22 cellular contexts compared by ENCODE assay signal in the genomic region with DNA sequence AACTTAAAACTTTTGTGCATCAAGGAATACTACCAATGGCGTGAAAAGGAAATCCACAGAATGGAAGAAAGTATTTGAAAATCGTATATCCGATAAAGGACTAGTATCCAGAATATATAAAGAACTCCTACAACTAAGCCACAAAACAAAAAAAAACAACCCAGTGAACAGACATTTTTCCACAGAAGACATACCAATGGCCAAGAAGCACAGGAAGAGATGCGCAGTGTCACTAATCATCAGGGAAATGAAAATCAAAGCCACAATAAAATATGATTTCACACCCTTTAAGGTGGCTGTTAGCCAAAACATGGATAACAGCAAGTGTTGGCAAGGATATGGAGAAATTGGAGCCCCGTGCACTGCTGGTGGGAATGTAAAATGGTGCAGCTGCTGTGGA.
DNase-seq lines count a peak whose midpoint lies in the region; ATAC-seq, FAIRE-seq and TF ChIP-seq lines count a peak whose summit lies in the region.
"Had no signal": no experiment of that assay in that cellular context is flagged by ENCODE, and none has a peak within 500 bp of the region (broad histone marks: within the 10 kb centered on the region; RNA-seq: fewer than 3 reads in every experiment).

No MANE protein-coding gene starts in this region.

- H3K27ac ChIP-seq in BLaER1 (no peak overlapping the region), GM12878 (ENCODE audit: control insufficient read depth, insufficient read depth) (no peak overlapping the region)

- SMC1A ChIA-PET in GM12878 (lab: Charles Lee; ENCODE audit: uncharacterized antibody, unreplicated experiment): no interaction called here

- DNase-seq in Caco-2: no peak
- DNase-seq in GM12878 (ENCODE audit: low read depth, low spot score): no peak
- no peak for DNase-seq in natural killer cell treated with Interleukin-12 subunit alpha and Interleukin-12 subunit beta and Interleukin-15 and Interleukin-18, amount 100 ng/mL, for 72 hours (ENCODE audit: low spot score)
- no peak for DNase-seq in sciatic nerve (ENCODE audit: low spot score)
- no peak for DNase-seq in ureter (ENCODE audit: low spot score)
- DNase-seq: DMS 273 treated with DMSO at 0.1 percent for 48 hours, GDM1, KG1, MG63, NCI-H1092, NCI-H146, NCI-H2227 treated with DMSO at 0.1 percent for 48 hours, NCI-H524, Right ventricle myocardium superior, SK-N-SH had no signal

- TF ChIP-seq EP300 in GM12878 (IDR thresholded peaks at IDR 0.05; ENCODE audit: borderline replicate concordance in 1 of 2, control insufficient read depth in 1 of 2, low read depth in 2 of 2, low read length in 2 of 2): no peak

- BruUV-seq in Caco-2 (replicated peaks; lab: Mats Ljungman, UMichigan) (TSS peak; percentile 25), GM12878 (replicated peaks; lab: Mats Ljungman, UMichigan) (TSS peak; percentile 51)

- no peaks in the 10 kb centered on the region for H3K9me3 Mint-ChIP-seq in Caco-2 (ENCODE audit: unreplicated experiment)
- no peaks in the 10 kb centered on the region for H3K9me3 Mint-ChIP-seq in natural killer cell treated with Interleukin-12 subunit alpha and Interleukin-12 subunit beta and Interleukin-15 and Interleukin-18, amount 100 ng/mL, for 72 hours

- TF ChIP-seq RAD21 in GM12878 (IDR thresholded peaks at IDR 0.05; ENCODE audit: insufficient read depth, low read depth, low read length): no peak

- no peaks in the 10 kb centered on the region for H3K4me1 Mint-ChIP-seq in Caco-2 (ENCODE audit: low read depth, unreplicated experiment)
- H3K4me1 Mint-ChIP-seq in natural killer cell treated with Interleukin-12 subunit alpha and Interleukin-12 subunit beta and Interleukin-15 and Interleukin-18, amount 100 ng/mL, for 72 hours (ENCODE audit: low read depth in 2 of 2): peaks cover 35 to 48% of the 10 kb centered on the region in 2 donors
- H3K4me1 Mint-ChIP-seq: GM23338 had no signal

- H3K36me3 ChIP-seq in BLaER1 (no peaks in the 10 kb centered on the region), Caco-2 (ENCODE audit: control insufficient read depth, insufficient read depth, low read length) (no peaks in the 10 kb centered on the region), GM12878 (ENCODE audit: control insufficient read depth in 2 of 2, insufficient read depth in 2 of 2, low read length in 1 of 2) (peaks cover 0 to 6% of the 10 kb centered on the region in 2 experiments; a peak in 1 of 4 replicates)

- intact Hi-C loops in Caco-2 (cut with micrococcal nuclease; ENCODE audit: unreplicated experiment) (no loop called here), GM12878 (cut with micrococcal nuclease; ENCODE audit: unreplicated experiment) (no loop called here), sciatic nerve (cut with DNase I) (no loop called here)

- ATAC-seq in GM12878: no peak
- no peak for ATAC-seq in natural killer cell treated with Interleukin-12 subunit alpha and Interleukin-12 subunit beta and Interleukin-15 and Interleukin-18, amount 100 ng/mL, for 72 hours
- no peak for ATAC-seq in HG03457 (IDR thresholded peaks at IDR 0.05; ENCODE audit: unreplicated experiment)
- no peak for ATAC-seq in HG03565 (IDR thresholded peaks at IDR 0.05; ENCODE audit: unreplicated experiment)
- no peak for ATAC-seq in sciatic nerve
- ATAC-seq: GM23338, HCT116 had no signal

- no peaks in the 10 kb centered on the region for H3K27me3 Mint-ChIP-seq in Caco-2 (ENCODE audit: insufficient read depth, unreplicated experiment)
- no peaks in the 10 kb centered on the region for H3K27me3 Mint-ChIP-seq in natural killer cell treated with Interleukin-12 subunit alpha and Interleukin-12 subunit beta and Interleukin-15 and Interleukin-18, amount 100 ng/mL, for 72 hours

- no peak for TF ChIP-seq CTCF in Caco-2 (IDR thresholded peaks at IDR 0.05; ENCODE audit: insufficient read depth in 1 of 2, low read depth in 1 of 2, low read length in 1 of 2, severe bottlenecking in 1 of 2, unreplicated experiment in 1 of 2)
- TF ChIP-seq CTCF in GM12878 (IDR thresholded peaks at IDR 0.05 in 2 of 3, conservative IDR thresholded peaks at IDR 0.05 in 1 of 3; ENCODE audit: control insufficient read depth in 2 of 3, extremely low read depth in 1 of 3, insufficient read depth in 1 of 3, low read depth in 3 of 3, low read length in 3 of 3): no peak

- H4K20me1 ChIP-seq in BLaER1 (no peaks in the 10 kb centered on the region), GM12878 (ENCODE audit: control insufficient read depth, insufficient read depth) (no peaks in the 10 kb centered on the region)

- TF ChIP-seq POLR2A in GM12878 (IDR thresholded peaks at IDR 0.05; ENCODE audit: low read depth, low read length): no peak

- no peaks in the 10 kb centered on the region for H3K27me3 ChIP-seq in BLaER1
- H3K27me3 ChIP-seq in Caco-2 (replicated peaks; ENCODE audit: control insufficient read depth, insufficient read depth, low read length): no peaks in the 10 kb centered on the region
- H3K27me3 ChIP-seq in GM12878 (replicated peaks in 1 of 2; ENCODE audit: control insufficient read depth in 2 of 2, insufficient read depth in 2 of 2, low read length in 1 of 2): no peaks in the 10 kb centered on the region
- H3K27me3 ChIP-seq: MG63 had no signal

- WGBS in GM12878 (ENCODE audit: insufficient coverage, insufficient replicate concordance, low lambda C conversion rate, missing lambda C conversion rate): 94% methylated on average over 5 of the region's 5 CpGs

- H3K9ac ChIP-seq in BLaER1 (no peak overlapping the region), GM12878 (ENCODE audit: control insufficient read depth, insufficient read depth, low read length) (no peak overlapping the region)
- H3K9ac ChIP-seq: SK-N-SH had no signal

- POLR2A ChIA-PET in Caco-2 (lab: Charles Lee): no interaction called here
- POLR2A ChIA-PET in GM12878 (lab: Charles Lee): interaction anchor here (1.5 kb wide), 1 partner anchor 77 kb away, joined by 4 read pairs; no protein-coding TSS in a partner anchor

- peaks cover 70% of the 10 kb centered on the region for H3K4me1 ChIP-seq in BLaER1
- no peaks in the 10 kb centered on the region for H3K4me1 ChIP-seq in Caco-2
- H3K4me1 ChIP-seq in GM12878 (ENCODE audit: control insufficient read depth, insufficient read depth, low read length): peaks cover 16% of the 10 kb centered on the region

- H3K9me3 ChIP-seq in BLaER1 (peaks cover 9% of the 10 kb centered on the region; the same call in 1 of the 2 replicates), Caco-2 (no peaks in the 10 kb centered on the region), GM12878 (replicated peaks; ENCODE audit: control insufficient read depth, insufficient read depth, low read length) (no peaks in the 10 kb centered on the region; the same call in 2 of the 3 replicates)
- H3K9me3 ChIP-seq: MG63, SK-N-SH had no signal

- no peak overlapping the region for H2AFZ ChIP-seq in GM12878 (ENCODE audit: control insufficient read depth, low read depth, low read length)
- H2AFZ ChIP-seq: GM23338 had no signal

- no peak overlapping the region for H3K27ac Mint-ChIP-seq in Caco-2 (ENCODE audit: unreplicated experiment)
- H3K27ac Mint-ChIP-seq in natural killer cell treated with Interleukin-12 subunit alpha and Interleukin-12 subunit beta and Interleukin-15 and Interleukin-18, amount 100 ng/mL, for 72 hours: peak overlapping the region; percentile 79 to 86
- H3K27ac Mint-ChIP-seq: GM23338 had no signal

- H3K79me2 ChIP-seq in GM12878 (ENCODE audit: control insufficient read depth, insufficient read depth, low read length): peaks cover 9% of the 10 kb centered on the region

- no peak overlapping the region for H3K4me3 Mint-ChIP-seq in Caco-2 (ENCODE audit: unreplicated experiment)
- peak overlapping the region; percentile 80 for H3K4me3 Mint-ChIP-seq in natural killer cell treated with Interleukin-12 subunit alpha and Interleukin-12 subunit beta and Interleukin-15 and Interleukin-18, amount 100 ng/mL, for 72 hours
- H3K4me3 Mint-ChIP-seq: GM23338 had no signal

- in situ Hi-C loops in GM12878 (cut with MboI): loop anchor here (25.0 kb wide), 1 partner anchor 93 kb away; no protein-coding TSS in a partner anchor

- peak overlapping the region; percentile 85; the same call in 1 of the 2 replicates for H3K4me2 ChIP-seq in BLaER1
- H3K4me2 ChIP-seq in GM12878 (ENCODE audit: control insufficient read depth, insufficient read depth): no peak overlapping the region
- H3K4me2 ChIP-seq: GM23338, SK-N-SH had no signal

- RAD21 ChIA-PET in GM12878 (lab: Charles Lee; ENCODE audit: unreplicated experiment): interaction anchor here (1.0 kb wide), 1 partner anchor 13 kb away, joined by 3 read pairs; no protein-coding TSS in a partner anchor

- no peak for FAIRE-seq in GM12878 (lab: Jason Lieb, UNC)
- FAIRE-seq: GM12892, RCC 7860 had no signal

- CTCF ChIA-PET in Caco-2 (lab: Charles Lee) (no interaction called here), GM12878 (lab: Yijun Ruan, JAX) (no interaction called here)

- H3K36me3 Mint-ChIP-seq in Caco-2 (ENCODE audit: insufficient read depth, unreplicated experiment): peaks cover 14% of the 10 kb centered on the region
- no peaks in the 10 kb centered on the region for H3K36me3 Mint-ChIP-seq in natural killer cell treated with Interleukin-12 subunit alpha and Interleukin-12 subunit beta and Interleukin-15 and Interleukin-18, amount 100 ng/mL, for 72 hours

- no peak overlapping the region for H3K4me3 ChIP-seq in BLaER1
- no peak overlapping the region for H3K4me3 ChIP-seq in Caco-2 (ENCODE audit: low read depth, low read length)
- H3K4me3 ChIP-seq in GM12878: no peak overlapping the region
- H3K4me3 ChIP-seq: GM23338, MG63 had no signal
